ENCODE assay signal across 1 cellular context in the genomic region with DNA sequence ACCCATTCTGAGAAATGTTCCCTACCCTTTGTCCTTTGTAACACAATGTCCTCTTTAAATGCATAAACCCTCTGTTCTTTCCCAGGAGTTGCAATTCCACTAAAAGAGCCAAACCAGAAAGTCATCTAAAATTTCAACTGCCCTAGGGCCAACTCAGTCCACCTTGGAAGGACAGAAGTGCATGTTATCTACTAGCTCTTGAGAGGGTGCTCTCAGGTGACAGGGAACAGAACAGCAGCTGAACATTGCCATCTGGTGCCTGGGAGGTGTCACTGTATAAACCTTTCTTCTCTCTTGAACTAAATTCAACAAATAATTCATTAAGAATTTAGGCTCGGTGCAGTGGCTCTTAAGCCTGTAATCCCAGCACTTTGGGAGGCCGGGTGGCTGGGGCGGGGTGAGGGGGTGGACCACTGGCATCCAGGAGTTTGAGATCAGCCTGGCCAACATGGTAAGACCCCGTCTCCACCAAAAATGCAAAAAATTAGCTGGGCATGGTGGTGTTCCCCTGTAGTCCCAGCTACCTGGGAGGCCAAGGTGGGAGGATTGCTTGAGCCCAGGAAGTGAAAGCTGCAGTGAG.
A peak's percentile ranks its signal among the peaks of the same experiment; 100 is the strongest.
TF ChIP-seq lines count a peak whose summit lies in the region.

No MANE protein-coding gene starts in this region.

TF ChIP-seq in HepG2, 621 proteins besides CTCF, POLR2A, EP300 and RAD21 (continued from another document and continues in another):
- TF ChIP-seq PRMT3 (CRISPR knock-in tag; IDR thresholded peaks at IDR 0.05; ENCODE audit: borderline replicate concordance, low read depth) = no peak
- no peak for TF ChIP-seq ZNF510 (CRISPR knock-in tag; IDR thresholded peaks at IDR 0.05; ENCODE audit: low read depth)
- TF ChIP-seq, protein P1, sequence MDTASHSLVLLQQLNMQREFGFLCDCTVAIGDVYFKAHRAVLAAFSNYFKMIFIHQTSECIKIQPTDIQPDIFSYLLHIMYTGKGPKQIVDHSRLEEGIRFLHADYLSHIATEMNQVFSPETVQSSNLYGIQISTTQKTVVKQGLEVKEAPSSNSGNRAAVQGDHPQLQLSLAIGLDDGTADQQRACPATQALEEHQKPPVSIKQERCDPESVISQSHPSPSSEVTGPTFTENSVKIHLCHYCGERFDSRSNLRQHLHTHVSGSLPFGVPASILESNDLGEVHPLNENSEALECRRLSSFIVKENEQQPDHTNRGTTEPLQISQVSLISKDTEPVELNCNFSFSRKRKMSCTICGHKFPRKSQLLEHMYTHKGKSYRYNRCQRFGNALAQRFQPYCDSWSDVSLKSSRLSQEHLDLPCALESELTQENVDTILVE (CRISPR knock-in tag; IDR thresholded peaks at IDR 0.05) = no peak
- TF ChIP-seq HNRNPL (IDR thresholded peaks at IDR 0.05; ENCODE audit: low read depth, low read length) = no peak
- no peak for TF ChIP-seq ZNF747 (CRISPR knock-in tag; IDR thresholded peaks at IDR 0.05; ENCODE audit: borderline replicate concordance)
- TF ChIP-seq, protein P2, sequence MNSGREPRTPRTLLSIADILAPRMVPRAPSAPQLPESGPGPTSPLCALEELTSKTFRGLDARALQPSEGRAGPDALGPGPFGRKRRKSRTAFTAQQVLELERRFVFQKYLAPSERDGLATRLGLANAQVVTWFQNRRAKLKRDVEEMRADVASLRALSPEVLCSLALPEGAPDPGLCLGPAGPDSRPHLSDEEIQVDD (CRISPR knock-in tag; IDR thresholded peaks at IDR 0.05; ENCODE audit: borderline replicate concordance) = no peak
- no peak for TF ChIP-seq NKX3-1 (CRISPR knock-in tag; IDR thresholded peaks at IDR 0.05)
- no peak for TF ChIP-seq ZNF350 (CRISPR knock-in tag; IDR thresholded peaks at IDR 0.05; ENCODE audit: borderline replicate concordance, low read depth)
- no peak for TF ChIP-seq CENPT (CRISPR knock-in tag; IDR thresholded peaks at IDR 0.05; ENCODE audit: low read depth)
- TF ChIP-seq MAF1 (CRISPR knock-in tag; IDR thresholded peaks at IDR 0.05; ENCODE audit: borderline replicate concordance) = no peak
- no peak for TF ChIP-seq IRX3 (CRISPR knock-in tag; IDR thresholded peaks at IDR 0.05; ENCODE audit: borderline replicate concordance, low read depth)
- no peak for TF ChIP-seq YEATS2 (CRISPR knock-in tag; IDR thresholded peaks at IDR 0.05; ENCODE audit: borderline replicate concordance)
- TF ChIP-seq, protein P3, sequence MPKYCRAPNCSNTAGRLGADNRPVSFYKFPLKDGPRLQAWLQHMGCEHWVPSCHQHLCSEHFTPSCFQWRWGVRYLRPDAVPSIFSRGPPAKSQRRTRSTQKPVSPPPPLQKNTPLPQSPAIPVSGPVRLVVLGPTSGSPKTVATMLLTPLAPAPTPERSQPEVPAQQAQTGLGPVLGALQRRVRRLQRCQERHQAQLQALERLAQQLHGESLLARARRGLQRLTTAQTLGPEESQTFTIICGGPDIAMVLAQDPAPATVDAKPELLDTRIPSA (CRISPR knock-in tag; IDR thresholded peaks at IDR 0.05; ENCODE audit: borderline replicate concordance) = no peak
- peak; percentile 93 for TF ChIP-seq STAG1 (CRISPR knock-in tag; IDR thresholded peaks at IDR 0.05)
- 0 out of 2 replicates have a peak, but pooled peaks have one; percentile 18 for TF ChIP-seq ZNF331 (CRISPR knock-in tag; IDR thresholded peaks at IDR 0.05)
- TF ChIP-seq ZNF333 (CRISPR knock-in tag; IDR thresholded peaks at IDR 0.05; ENCODE audit: borderline replicate concordance) = no peak
- no peak for TF ChIP-seq NR2F1 (CRISPR knock-in tag; IDR thresholded peaks at IDR 0.05)
- TF ChIP-seq MAFF (IDR thresholded peaks at IDR 0.05; ENCODE audit: low read depth, low read length) = no peak; the same call in 1 of the 2 replicates
- 0 out of 2 replicates have a peak, but pooled peaks have one; percentile 31 for TF ChIP-seq GATAD2A (CRISPR knock-in tag; IDR thresholded peaks at IDR 0.05)
- no peak for TF ChIP-seq HNRNPUL1 (IDR thresholded peaks at IDR 0.05; ENCODE audit: low read depth, low read length)
- no peak for TF ChIP-seq ZNF24 (IDR thresholded peaks at IDR 0.05)
- TF ChIP-seq SMC3 (IDR thresholded peaks at IDR 0.05; ENCODE audit: low read length) = peak; percentile 96
- no peak for TF ChIP-seq CHCHD3 (CRISPR knock-in tag; IDR thresholded peaks at IDR 0.05)
- TF ChIP-seq, protein P4, sequence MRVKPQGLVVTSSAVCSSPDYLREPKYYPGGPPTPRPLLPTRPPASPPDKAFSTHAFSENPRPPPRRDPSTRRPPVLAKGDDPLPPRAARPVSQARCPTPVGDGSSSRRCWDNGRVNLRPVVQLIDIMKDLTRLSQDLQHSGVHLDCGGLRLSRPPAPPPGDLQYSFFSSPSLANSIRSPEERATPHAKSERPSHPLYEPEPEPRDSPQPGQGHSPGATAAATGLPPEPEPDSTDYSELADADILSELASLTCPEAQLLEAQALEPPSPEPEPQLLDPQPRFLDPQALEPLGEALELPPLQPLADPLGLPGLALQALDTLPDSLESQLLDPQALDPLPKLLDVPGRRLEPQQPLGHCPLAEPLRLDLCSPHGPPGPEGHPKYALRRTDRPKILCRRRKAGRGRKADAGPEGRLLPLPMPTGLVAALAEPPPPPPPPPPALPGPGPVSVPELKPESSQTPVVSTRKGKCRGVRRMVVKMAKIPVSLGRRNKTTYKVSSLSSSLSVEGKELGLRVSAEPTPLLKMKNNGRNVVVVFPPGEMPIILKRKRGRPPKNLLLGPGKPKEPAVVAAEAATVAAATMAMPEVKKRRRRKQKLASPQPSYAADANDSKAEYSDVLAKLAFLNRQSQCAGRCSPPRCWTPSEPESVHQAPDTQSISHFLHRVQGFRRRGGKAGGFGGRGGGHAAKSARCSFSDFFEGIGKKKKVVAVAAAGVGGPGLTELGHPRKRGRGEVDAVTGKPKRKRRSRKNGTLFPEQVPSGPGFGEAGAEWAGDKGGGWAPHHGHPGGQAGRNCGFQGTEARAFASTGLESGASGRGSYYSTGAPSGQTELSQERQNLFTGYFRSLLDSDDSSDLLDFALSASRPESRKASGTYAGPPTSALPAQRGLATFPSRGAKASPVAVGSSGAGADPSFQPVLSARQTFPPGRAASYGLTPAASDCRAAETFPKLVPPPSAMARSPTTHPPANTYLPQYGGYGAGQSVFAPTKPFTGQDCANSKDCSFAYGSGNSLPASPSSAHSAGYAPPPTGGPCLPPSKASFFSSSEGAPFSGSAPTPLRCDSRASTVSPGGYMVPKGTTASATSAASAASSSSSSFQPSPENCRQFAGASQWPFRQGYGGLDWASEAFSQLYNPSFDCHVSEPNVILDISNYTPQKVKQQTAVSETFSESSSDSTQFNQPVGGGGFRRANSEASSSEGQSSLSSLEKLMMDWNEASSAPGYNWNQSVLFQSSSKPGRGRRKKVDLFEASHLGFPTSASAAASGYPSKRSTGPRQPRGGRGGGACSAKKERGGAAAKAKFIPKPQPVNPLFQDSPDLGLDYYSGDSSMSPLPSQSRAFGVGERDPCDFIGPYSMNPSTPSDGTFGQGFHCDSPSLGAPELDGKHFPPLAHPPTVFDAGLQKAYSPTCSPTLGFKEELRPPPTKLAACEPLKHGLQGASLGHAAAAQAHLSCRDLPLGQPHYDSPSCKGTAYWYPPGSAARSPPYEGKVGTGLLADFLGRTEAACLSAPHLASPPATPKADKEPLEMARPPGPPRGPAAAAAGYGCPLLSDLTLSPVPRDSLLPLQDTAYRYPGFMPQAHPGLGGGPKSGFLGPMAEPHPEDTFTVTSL (CRISPR knock-in tag; IDR thresholded peaks at IDR 0.05; ENCODE audit: borderline replicate concordance) = no peak
- TF ChIP-seq, protein P5, sequence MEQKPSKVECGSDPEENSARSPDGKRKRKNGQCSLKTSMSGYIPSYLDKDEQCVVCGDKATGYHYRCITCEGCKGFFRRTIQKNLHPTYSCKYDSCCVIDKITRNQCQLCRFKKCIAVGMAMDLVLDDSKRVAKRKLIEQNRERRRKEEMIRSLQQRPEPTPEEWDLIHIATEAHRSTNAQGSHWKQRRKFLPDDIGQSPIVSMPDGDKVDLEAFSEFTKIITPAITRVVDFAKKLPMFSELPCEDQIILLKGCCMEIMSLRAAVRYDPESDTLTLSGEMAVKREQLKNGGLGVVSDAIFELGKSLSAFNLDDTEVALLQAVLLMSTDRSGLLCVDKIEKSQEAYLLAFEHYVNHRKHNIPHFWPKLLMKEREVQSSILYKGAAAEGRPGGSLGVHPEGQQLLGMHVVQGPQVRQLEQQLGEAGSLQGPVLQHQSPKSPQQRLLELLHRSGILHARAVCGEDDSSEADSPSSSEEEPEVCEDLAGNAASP (CRISPR knock-in tag; IDR thresholded peaks at IDR 0.05; ENCODE audit: borderline replicate concordance) = peak; percentile 34; the same call in 1 of the 2 replicates
- TF ChIP-seq FLYWCH1 (CRISPR knock-in tag; IDR thresholded peaks at IDR 0.05) = no peak
- no peak for TF ChIP-seq ZNF777 (CRISPR knock-in tag; IDR thresholded peaks at IDR 0.05)
- TF ChIP-seq TGIF2 (CRISPR knock-in tag; IDR thresholded peaks at IDR 0.05) = peak; percentile 61
- TF ChIP-seq KDM6A (CRISPR knock-in tag; IDR thresholded peaks at IDR 0.05; ENCODE audit: low read depth) = no peak
- TF ChIP-seq ZBTB21 (CRISPR knock-in tag; IDR thresholded peaks at IDR 0.05) = no peak
- no peak for TF ChIP-seq SMAD3 (CRISPR knock-in tag; IDR thresholded peaks at IDR 0.05)
- 0 out of 2 replicates have a peak, but pooled peaks have one; percentile 20 for TF ChIP-seq SIX1 (CRISPR knock-in tag; IDR thresholded peaks at IDR 0.05; ENCODE audit: borderline replicate concordance)
- TF ChIP-seq, protein P6, sequence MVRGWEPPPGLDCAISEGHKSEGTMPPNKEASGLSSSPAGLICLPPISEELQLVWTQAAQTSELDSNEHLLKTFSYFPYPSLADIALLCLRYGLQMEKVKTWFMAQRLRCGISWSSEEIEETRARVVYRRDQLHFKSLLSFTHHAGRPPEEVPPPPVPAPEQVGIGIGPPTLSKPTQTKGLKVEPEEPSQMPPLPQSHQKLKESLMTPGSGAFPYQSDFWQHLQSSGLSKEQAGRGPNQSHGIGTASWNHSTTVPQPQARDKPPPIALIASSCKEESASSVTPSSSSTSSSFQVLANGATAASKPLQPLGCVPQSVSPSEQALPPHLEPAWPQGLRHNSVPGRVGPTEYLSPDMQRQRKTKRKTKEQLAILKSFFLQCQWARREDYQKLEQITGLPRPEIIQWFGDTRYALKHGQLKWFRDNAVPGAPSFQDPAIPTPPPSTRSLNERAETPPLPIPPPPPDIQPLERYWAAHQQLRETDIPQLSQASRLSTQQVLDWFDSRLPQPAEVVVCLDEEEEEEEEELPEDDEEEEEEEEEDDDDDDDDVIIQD (CRISPR knock-in tag; IDR thresholded peaks at IDR 0.05; ENCODE audit: low read depth) = no peak
- TF ChIP-seq, protein P7, sequence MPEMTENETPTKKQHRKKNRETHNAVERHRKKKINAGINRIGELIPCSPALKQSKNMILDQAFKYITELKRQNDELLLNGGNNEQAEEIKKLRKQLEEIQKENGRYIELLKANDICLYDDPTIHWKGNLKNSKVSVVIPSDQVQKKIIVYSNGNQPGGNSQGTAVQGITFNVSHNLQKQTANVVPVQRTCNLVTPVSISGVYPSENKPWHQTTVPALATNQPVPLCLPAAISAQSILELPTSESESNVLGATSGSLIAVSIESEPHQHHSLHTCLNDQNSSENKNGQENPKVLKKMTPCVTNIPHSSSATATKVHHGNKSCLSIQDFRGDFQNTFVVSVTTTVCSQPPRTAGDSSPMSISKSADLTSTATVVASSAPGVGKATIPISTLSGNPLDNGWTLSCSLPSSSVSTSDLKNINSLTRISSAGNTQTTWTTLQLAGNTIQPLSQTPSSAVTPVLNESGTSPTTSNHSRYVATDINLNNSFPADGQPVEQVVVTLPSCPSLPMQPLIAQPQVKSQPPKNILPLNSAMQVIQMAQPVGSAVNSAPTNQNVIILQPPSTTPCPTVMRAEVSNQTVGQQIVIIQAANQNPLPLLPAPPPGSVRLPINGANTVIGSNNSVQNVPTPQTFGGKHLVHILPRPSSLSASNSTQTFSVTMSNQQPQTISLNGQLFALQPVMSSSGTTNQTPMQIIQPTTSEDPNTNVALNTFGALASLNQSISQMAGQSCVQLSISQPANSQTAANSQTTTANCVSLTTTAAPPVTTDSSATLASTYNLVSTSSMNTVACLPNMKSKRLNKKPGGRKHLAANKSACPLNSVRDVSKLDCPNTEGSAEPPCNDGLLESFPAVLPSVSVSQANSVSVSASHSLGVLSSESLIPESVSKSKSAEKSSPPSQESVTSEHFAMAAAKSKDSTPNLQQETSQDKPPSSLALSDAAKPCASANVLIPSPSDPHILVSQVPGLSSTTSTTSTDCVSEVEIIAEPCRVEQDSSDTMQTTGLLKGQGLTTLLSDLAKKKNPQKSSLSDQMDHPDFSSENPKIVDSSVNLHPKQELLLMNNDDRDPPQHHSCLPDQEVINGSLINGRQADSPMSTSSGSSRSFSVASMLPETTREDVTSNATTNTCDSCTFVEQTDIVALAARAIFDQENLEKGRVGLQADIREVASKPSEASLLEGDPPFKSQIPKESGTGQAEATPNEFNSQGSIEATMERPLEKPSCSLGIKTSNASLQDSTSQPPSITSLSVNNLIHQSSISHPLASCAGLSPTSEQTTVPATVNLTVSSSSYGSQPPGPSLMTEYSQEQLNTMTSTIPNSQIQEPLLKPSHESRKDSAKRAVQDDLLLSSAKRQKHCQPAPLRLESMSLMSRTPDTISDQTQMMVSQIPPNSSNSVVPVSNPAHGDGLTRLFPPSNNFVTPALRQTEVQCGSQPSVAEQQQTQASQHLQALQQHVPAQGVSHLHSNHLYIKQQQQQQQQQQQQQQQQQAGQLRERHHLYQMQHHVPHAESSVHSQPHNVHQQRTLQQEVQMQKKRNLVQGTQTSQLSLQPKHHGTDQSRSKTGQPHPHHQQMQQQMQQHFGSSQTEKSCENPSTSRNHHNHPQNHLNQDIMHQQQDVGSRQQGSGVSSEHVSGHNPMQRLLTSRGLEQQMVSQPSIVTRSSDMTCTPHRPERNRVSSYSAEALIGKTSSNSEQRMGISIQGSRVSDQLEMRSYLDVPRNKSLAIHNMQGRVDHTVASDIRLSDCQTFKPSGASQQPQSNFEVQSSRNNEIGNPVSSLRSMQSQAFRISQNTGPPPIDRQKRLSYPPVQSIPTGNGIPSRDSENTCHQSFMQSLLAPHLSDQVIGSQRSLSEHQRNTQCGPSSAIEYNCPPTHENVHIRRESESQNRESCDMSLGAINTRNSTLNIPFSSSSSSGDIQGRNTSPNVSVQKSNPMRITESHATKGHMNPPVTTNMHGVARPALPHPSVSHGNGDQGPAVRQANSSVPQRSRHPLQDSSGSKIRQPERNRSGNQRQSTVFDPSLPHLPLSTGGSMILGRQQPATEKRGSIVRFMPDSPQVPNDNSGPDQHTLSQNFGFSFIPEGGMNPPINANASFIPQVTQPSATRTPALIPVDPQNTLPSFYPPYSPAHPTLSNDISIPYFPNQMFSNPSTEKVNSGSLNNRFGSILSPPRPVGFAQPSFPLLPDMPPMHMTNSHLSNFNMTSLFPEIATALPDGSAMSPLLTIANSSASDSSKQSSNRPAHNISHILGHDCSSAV (CRISPR knock-in tag; IDR thresholded peaks at IDR 0.05; ENCODE audit: borderline replicate concordance) = no peak
- TF ChIP-seq PHB2 (IDR thresholded peaks at IDR 0.05; ENCODE audit: partially characterized antibody) = no peak
- TF ChIP-seq, protein P8, sequence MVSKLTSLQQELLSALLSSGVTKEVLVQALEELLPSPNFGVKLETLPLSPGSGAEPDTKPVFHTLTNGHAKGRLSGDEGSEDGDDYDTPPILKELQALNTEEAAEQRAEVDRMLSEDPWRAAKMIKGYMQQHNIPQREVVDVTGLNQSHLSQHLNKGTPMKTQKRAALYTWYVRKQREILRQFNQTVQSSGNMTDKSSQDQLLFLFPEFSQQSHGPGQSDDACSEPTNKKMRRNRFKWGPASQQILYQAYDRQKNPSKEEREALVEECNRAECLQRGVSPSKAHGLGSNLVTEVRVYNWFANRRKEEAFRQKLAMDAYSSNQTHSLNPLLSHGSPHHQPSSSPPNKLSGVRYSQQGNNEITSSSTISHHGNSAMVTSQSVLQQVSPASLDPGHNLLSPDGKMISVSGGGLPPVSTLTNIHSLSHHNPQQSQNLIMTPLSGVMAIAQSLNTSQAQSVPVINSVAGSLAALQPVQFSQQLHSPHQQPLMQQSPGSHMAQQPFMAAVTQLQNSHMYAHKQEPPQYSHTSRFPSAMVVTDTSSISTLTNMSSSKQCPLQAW (CRISPR knock-in tag; IDR thresholded peaks at IDR 0.05) = no peak
- TF ChIP-seq ZBTB38 (CRISPR knock-in tag; IDR thresholded peaks at IDR 0.05) = no peak
- TF ChIP-seq FOSL2 (CRISPR knock-in tag; IDR thresholded peaks at IDR 0.05) = no peak
- TF ChIP-seq ZMYM4 (CRISPR knock-in tag; IDR thresholded peaks at IDR 0.05) = peak; percentile 68
- TF ChIP-seq RAD51 (IDR thresholded peaks at IDR 0.05; ENCODE audit: borderline replicate concordance) = no peak
